ENCODE assay signal across 25 cellular contexts in genomic region chr2:156464106-156464505, GRCh38. TPM values are rescaled to one million over a fixed set of nuclear protein-coding genes. Genes with fewer than 3 reads are reported as not detected.
DNase-seq lines count a peak whose midpoint lies in the region; ATAC-seq, FAIRE-seq and TF ChIP-seq lines count a peak whose summit lies in the region.
"Had no signal": no experiment of that assay in that cellular context is flagged by ENCODE, and none has a peak within 500 bp of the region (broad histone marks: within the 10 kb centered on the region; RNA-seq: fewer than 3 reads in every experiment).

No MANE protein-coding gene starts in this region.

- DNase-seq in HFFc6 (no peak), bronchial epithelial cell (ENCODE audit: low read depth) (peak; percentile 64), keratinocyte (ENCODE audit: low read depth, low spot score) (no peak), natural killer cell (no peak), GM13977 (ENCODE audit: low spot score) (no peak)
- no peak for DNase-seq in activated T-cell treated with anti-CD3 and anti-CD28 coated beads, Interleukin-2, amount 50 U/mL, for 72 hours
- no peak for DNase-seq in stimulated activated CD8-positive, alpha-beta memory T cell treated with anti-CD3 and anti-CD28 coated beads, Interleukin-4, amount 100 ng/mL, for 48 hours
- DNase-seq: activated CD4-positive, alpha-beta T cell treated with anti-CD3 and anti-CD28 coated beads, Interleukin-2, amount 50 U/mL, for 48 hours; activated CD4-positive, CD25-positive, alpha-beta regulatory T cell; activated CD8-positive, alpha-beta memory T cell treated with anti-CD3 and anti-CD28 coated beads, Interleukin-2, amount 50 U/mL, for 48 hours; activated effector memory CD4-positive, alpha-beta T cell treated with anti-CD3 and anti-CD28 coated beads, Interleukin-2, amount 50 U/mL, for 16 hours; BE2C; COR-L47; DMS79; heart left ventricle; left cardiac atrium; MM.1S; NCI-H1417 treated with DMSO at 0.1 percent for 48 hours; NCI-H446 treated with DMSO at 0.1 percent for 48 hours; substantia nigra had no signal

- H3K79me2 ChIP-seq in ACC112 (ENCODE audit: control insufficient read depth, insufficient read depth, low read length, unreplicated experiment) = peaks cover 72% of the 10 kb centered on the region
- peaks cover 49% of the 10 kb centered on the region for H3K79me2 ChIP-seq in keratinocyte (ENCODE audit: control insufficient read depth, insufficient read depth, low read length)

- H3K27ac Mint-ChIP-seq in HFFc6 = peak overlapping the region; percentile 79
- no peak overlapping the region for H3K27ac Mint-ChIP-seq in natural killer cell
- H3K27ac Mint-ChIP-seq in activated T-cell treated with anti-CD3 and anti-CD28 coated beads, Interleukin-2, amount 50 U/mL, for 72 hours = no peak overlapping the region
- H3K27ac Mint-ChIP-seq: memory B cell had no signal

- in situ Hi-C loops in GM13977 (cut with MboI; ENCODE audit: low pct_unique_long_range_greater_than_20kb, low sequenced_read_pairs, unreplicated experiment) = no loop called here

- H3K4me3 Mint-ChIP-seq in HFFc6 (peak overlapping the region; percentile 81), natural killer cell (no peak overlapping the region)
- no peak overlapping the region for H3K4me3 Mint-ChIP-seq in activated T-cell treated with anti-CD3 and anti-CD28 coated beads, Interleukin-2, amount 50 U/mL, for 72 hours
- H3K4me3 Mint-ChIP-seq: memory B cell had no signal

- no peaks in the 10 kb centered on the region for H4K20me1 ChIP-seq in keratinocyte (ENCODE audit: control insufficient read depth, extremely low read depth, insufficient read depth, low read length)

- H3K4me2 ChIP-seq in keratinocyte (ENCODE audit: control insufficient read depth, extremely low read depth, insufficient read depth, low read depth, low read length) = peak overlapping the region; percentile 46

- no peaks in the 10 kb centered on the region for H3K9me3 Mint-ChIP-seq in HFFc6
- H3K9me3 Mint-ChIP-seq in natural killer cell = no peaks in the 10 kb centered on the region
- no peaks in the 10 kb centered on the region for H3K9me3 Mint-ChIP-seq in activated T-cell treated with anti-CD3 and anti-CD28 coated beads, Interleukin-2, amount 50 U/mL, for 72 hours
- H3K9me3 Mint-ChIP-seq: memory B cell had no signal

- FAIRE-seq in bronchial epithelial cell (lab: Jason Lieb, UNC) (no peak), keratinocyte (lab: Jason Lieb, UNC) (no peak)
- FAIRE-seq: GM12891, K562 had no signal

- H3K9ac ChIP-seq in keratinocyte (ENCODE audit: control insufficient read depth, extremely low read depth, insufficient read depth, low read length) = no peak overlapping the region

- no peak for ATAC-seq in natural killer cell
- no peak for ATAC-seq in activated T-cell treated with anti-CD3 and anti-CD28 coated beads, Interleukin-2, amount 50 U/mL, for 72 hours (replicated peaks in 1 of 2)
- ATAC-seq: heart left ventricle, K562, left cardiac atrium had no signal

- dilution Hi-C loops in keratinocyte (cut with MboI; ENCODE audit: extremely low pct_ligation_motif_present, low sequenced_read_pairs) = no loop called here

- H3K36me3 Mint-ChIP-seq in HFFc6 (ENCODE audit: low read depth) (no peaks in the 10 kb centered on the region), natural killer cell (no peaks in the 10 kb centered on the region)
- no peaks in the 10 kb centered on the region for H3K36me3 Mint-ChIP-seq in activated T-cell treated with anti-CD3 and anti-CD28 coated beads, Interleukin-2, amount 50 U/mL, for 72 hours (ENCODE audit: insufficient read depth in 2 of 2)

- H3K4me1 Mint-ChIP-seq in HFFc6 (ENCODE audit: low read depth) = peaks cover 90% of the 10 kb centered on the region
- H3K4me1 Mint-ChIP-seq in natural killer cell = peaks cover 40 to 52% of the 10 kb centered on the region in 2 donors
- H3K4me1 Mint-ChIP-seq in activated T-cell treated with anti-CD3 and anti-CD28 coated beads, Interleukin-2, amount 50 U/mL, for 72 hours (ENCODE audit: low read depth) = peaks cover 4% of the 10 kb centered on the region

- H3K36me3 ChIP-seq in ACC112 (ENCODE audit: insufficient read depth, low read length) (no peaks in the 10 kb centered on the region), bronchial epithelial cell (ENCODE audit: control insufficient read depth, insufficient read depth, low read length) (no peaks in the 10 kb centered on the region), keratinocyte (ENCODE audit: control insufficient read depth in 2 of 2, extremely low read depth in 1 of 2, insufficient read depth in 2 of 2, low read length in 2 of 2) (no peaks in the 10 kb centered on the region)
- H3K36me3 ChIP-seq: BE2C, heart left ventricle had no signal

- peak overlapping the region; percentile 34; the same call in 1 of the 2 replicates for H3K4me3 ChIP-seq in ACC112 (ENCODE audit: low read depth, low read length)
- H3K4me3 ChIP-seq in bronchial epithelial cell (ENCODE audit: low read depth, low read length) = no peak overlapping the region
- H3K4me3 ChIP-seq in keratinocyte (ENCODE audit: control insufficient read depth in 2 of 3, extremely low read depth in 1 of 3, insufficient read depth in 2 of 3, low read depth in 1 of 3, low read length in 3 of 3) = no peak overlapping the region
- H3K4me3 ChIP-seq: coronary artery, heart left ventricle, K562 had no signal

- no peaks in the 10 kb centered on the region for H3K27me3 Mint-ChIP-seq in HFFc6 (ENCODE audit: insufficient read depth)
- no peaks in the 10 kb centered on the region for H3K27me3 Mint-ChIP-seq in natural killer cell (ENCODE audit: low read depth in 2 of 2)
- no peaks in the 10 kb centered on the region for H3K27me3 Mint-ChIP-seq in activated T-cell treated with anti-CD3 and anti-CD28 coated beads, Interleukin-2, amount 50 U/mL, for 72 hours (ENCODE audit: low read depth)
- H3K27me3 Mint-ChIP-seq: memory B cell had no signal

- H3K27me3 ChIP-seq in ACC112 (ENCODE audit: insufficient read depth, low read length) (no peaks in the 10 kb centered on the region), bronchial epithelial cell (ENCODE audit: control insufficient read depth, insufficient read depth, low read length) (no peaks in the 10 kb centered on the region), keratinocyte (ENCODE audit: control insufficient read depth, extremely low read depth, insufficient read depth, low read length) (no peaks in the 10 kb centered on the region)
- H3K27me3 ChIP-seq: BE2C, heart left ventricle had no signal

- TF ChIP-seq CTCF in HFFc6 (IDR thresholded peaks at IDR 0.05) (no peak), bronchial epithelial cell (IDR thresholded peaks at IDR 0.05; ENCODE audit: insufficient read depth, low read length, severe bottlenecking) (no peak), keratinocyte (optimal IDR thresholded peaks at IDR 0.05 in 1 of 3, IDR thresholded peaks at IDR 0.05 in 1 of 3, conservative IDR thresholded peaks at IDR 0.05 in 1 of 3; ENCODE audit: extremely low read depth in 1 of 3, insufficient read depth in 2 of 3, low read length in 3 of 3) (no peak), natural killer cell (IDR thresholded peaks at IDR 0.05) (no peak), GM13977 (IDR thresholded peaks at IDR 0.05; ENCODE audit: extremely low read depth, insufficient read depth, missing control alignments) (no peak)

- H3K9me3 ChIP-seq in keratinocyte (ENCODE audit: control insufficient read depth, low read depth, low read length) = no peaks in the 10 kb centered on the region
- H3K9me3 ChIP-seq: BE2C, heart left ventricle had no signal

- H2AFZ ChIP-seq in ACC112 (ENCODE audit: low read length, unreplicated experiment) = peak overlapping the region; percentile 31
- no peak overlapping the region for H2AFZ ChIP-seq in keratinocyte (ENCODE audit: control insufficient read depth, low read length)

- H3K4me1 ChIP-seq in ACC112 (ENCODE audit: control insufficient read depth, insufficient read depth, low read length, unreplicated experiment) (peaks cover 40% of the 10 kb centered on the region), keratinocyte (ENCODE audit: control insufficient read depth, extremely low read depth, insufficient read depth, low read length) (peaks cover 31% of the 10 kb centered on the region)
- H3K4me1 ChIP-seq: BE2C had no signal

- no peaks in the 10 kb centered on the region for H3K9me1 ChIP-seq in keratinocyte (ENCODE audit: control insufficient read depth, extremely low read depth, insufficient read depth, low read length)

- intact Hi-C loops in natural killer cell (cut with micrococcal nuclease) = no loop called here

- peak overlapping the region; percentile 57 for H3K27ac ChIP-seq in ACC112 (ENCODE audit: low read depth, low read length)
- no peak overlapping the region for H3K27ac ChIP-seq in keratinocyte (ENCODE audit: control insufficient read depth, insufficient read depth, low read length)
- H3K27ac ChIP-seq: coronary artery had no signal

RNA-seq across cellular contexts. Expression of gene GPD2, which starts 27.9 kb away (rescaled TPM):
- 10 to 100 TPM; 44.4 to 69.8 (median 55.7) TPM for total RNA-seq in HFFc6 (2021; fragmentation: NEBNext Ultra II Directional; extraction: Animal tissue kit (Norgen Biotek cat#: 25700))
- 52.1 and 76.9 TPM in 2 replicates for total RNA-seq in bronchial epithelial cell
- polyA plus RNA-seq in keratinocyte = 16.3 to 27.6 TPM (median 18.3 TPM) in 3 replicates
- 30.8 TPM for polyA plus RNA-seq in keratinocyte (2011; ENCODE audit: low read depth)
- 11.1 and 14.2 TPM in 2 replicates for polyA plus RNA-seq in keratinocyte (2011; cell fraction: cytosol; rRNA removed)
- 21.7 and 34.2 TPM in 2 replicates for polyA plus RNA-seq in keratinocyte (2011; cell fraction: nucleus; rRNA removed)
- 11.5 and 27.7 TPM in 2 replicates for polyA plus RNA-seq in keratinocyte (2012; ENCODE audit: low replicate concordance)
- polyA minus RNA-seq in keratinocyte = 30.6 to 87.4 TPM (median 49.5 TPM) in 3 replicates
- 26.9 TPM for polyA minus RNA-seq in keratinocyte (2011; cell fraction: cytosol; rRNA and poly(A)+ RNA removed)
- 45.5 and 76.5 TPM in 2 replicates for polyA minus RNA-seq in keratinocyte (2011; cell fraction: nucleus; rRNA and poly(A)+ RNA removed)
- total RNA-seq in natural killer cell = 10 to 100 TPM; 12.5 to 20.2 (median 18.3) TPM
- 10 to 100 TPM; 20.0 to 24.9 TPM for total RNA-seq in activated T-cell treated with anti-CD3 and anti-CD28 coated beads, Interleukin-2, amount 50 U/mL, for 72 hours
